ENCODE assay signal across 12 cellular contexts in the genomic region with DNA sequence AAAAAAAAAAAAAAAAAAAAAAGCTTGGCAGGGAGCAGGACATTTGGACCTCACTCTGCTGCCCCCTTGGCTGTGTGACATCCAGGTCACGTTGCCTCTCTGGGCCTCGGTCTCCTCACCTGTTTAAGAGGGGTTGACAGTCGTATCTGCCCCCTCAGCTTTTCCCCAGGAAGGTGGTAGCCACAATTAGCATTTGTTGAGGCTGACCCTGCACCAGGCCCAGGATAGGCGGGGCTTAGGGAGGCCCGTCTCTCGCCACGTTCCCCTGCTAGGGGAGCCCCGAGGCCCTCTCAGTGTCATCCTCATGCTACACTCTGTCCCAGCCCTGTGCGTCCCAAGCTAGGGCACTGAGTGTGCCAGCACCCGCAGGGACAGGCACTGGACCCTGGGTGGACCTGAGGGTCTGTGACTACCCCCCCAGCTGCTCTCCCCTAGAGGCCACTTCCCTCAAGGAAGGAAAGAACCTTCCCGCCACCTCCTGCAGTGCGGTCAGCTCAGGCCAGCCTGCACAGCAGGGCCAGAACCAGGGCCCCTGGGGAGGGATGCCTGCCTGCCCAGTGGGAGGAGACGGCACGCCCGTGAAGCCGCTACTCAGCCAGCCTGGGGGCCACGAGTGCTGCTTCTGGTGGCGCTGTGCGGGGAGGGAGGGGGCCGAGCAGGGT. TPM values are rescaled to one million over a fixed set of nuclear protein-coding genes. Genes with fewer than 3 reads are reported as not detected.
A peak's percentile ranks its signal among the peaks of the same experiment; 100 is the strongest.
DNase-seq lines count a peak whose midpoint lies in the region; ATAC-seq and TF ChIP-seq lines count a peak whose summit lies in the region.
"Had no signal": no experiment of that assay in that cellular context is flagged by ENCODE, and none has a peak within 500 bp of the region (broad histone marks: within the 10 kb centered on the region; RNA-seq: fewer than 3 reads in every experiment).

No MANE protein-coding gene starts in this region.

- H3K36me3 ChIP-seq in NT2/D1 (ENCODE audit: insufficient read depth, insufficient read length, low read length) (no peaks in the 10 kb centered on the region), endodermal cell (ENCODE audit: control insufficient read depth, insufficient read depth, low read length) (no peaks in the 10 kb centered on the region), neural progenitor cell (no peaks in the 10 kb centered on the region), tibial nerve (peaks cover 0 to 60% (median 12%) of the 10 kb centered on the region in 3 donors)

- no peak overlapping the region for H3K4me3 Mint-ChIP-seq in endodermal cell
- H3K4me3 Mint-ChIP-seq in neural progenitor cell = no peak overlapping the region
- H3K4me3 Mint-ChIP-seq: central memory CD8-positive, alpha-beta T cell had no signal

- H3K9me3 Mint-ChIP-seq in endodermal cell = no peaks in the 10 kb centered on the region
- no peaks in the 10 kb centered on the region for H3K9me3 Mint-ChIP-seq in neural progenitor cell
- H3K9me3 Mint-ChIP-seq: central memory CD8-positive, alpha-beta T cell had no signal

- DNase-seq in NT2/D1 (ENCODE audit: low read depth, low spot score) (no peak), endodermal cell (peak; percentile 73), neural progenitor cell (ENCODE audit: low spot score) (peak; percentile 28), tibial nerve (ENCODE audit: low spot score in 2 of 2) (no peak)
- no peak for DNase-seq in stimulated activated CD4-positive, alpha-beta T cell treated with anti-CD3 and anti-CD28 coated beads, Interleukin-1b, Interleukin-23, amount 100 ng/mL, for 48 hours
- DNase-seq: mammary epithelial cell, NCI-H226, SHP77 treated with DMSO at 0.1 percent for 48 hours had no signal

- TF ChIP-seq EP300 in tibial nerve (IDR thresholded peaks at IDR 0.05) = peak in 1 of 2 donors; percentile 13

- H3K27ac ChIP-seq in endodermal cell (ENCODE audit: low read depth, low read length) (no peak overlapping the region), neural progenitor cell (no peak overlapping the region), tibial nerve (peak overlapping the region; percentile 56 to 88 (median 74))

- 62 to 79% methylated on average over 8 to 20 of the region's 20 CpGs for WGBS in endodermal cell (ENCODE audit: insufficient coverage in 1 of 2, insufficient read length in 1 of 2), 2 experiments
- WGBS in tibial nerve, 2 donors = 44 to 48% methylated on average over 11 to 14 of the region's 20 CpGs

- H3K9ac ChIP-seq in NT2/D1 (ENCODE audit: insufficient read length, low read depth) (peak overlapping the region; percentile 6), endodermal cell (ENCODE audit: extremely low read depth, low read length, poor library complexity, severe bottlenecking) (no peak overlapping the region), neural progenitor cell (no peak overlapping the region)

- H3K36me3 Mint-ChIP-seq in endodermal cell (ENCODE audit: low read depth) = no peaks in the 10 kb centered on the region
- H3K36me3 Mint-ChIP-seq in neural progenitor cell = no peaks in the 10 kb centered on the region

- H3F3A ChIP-seq in neural progenitor cell (ENCODE audit: low read depth) = no peaks in the 10 kb centered on the region

- no peak overlapping the region for H3K4me3 ChIP-seq in NT2/D1 (ENCODE audit: insufficient read length, low read depth)
- no peak overlapping the region for H3K4me3 ChIP-seq in endodermal cell (ENCODE audit: low read length)
- H3K4me3 ChIP-seq in neural progenitor cell = no peak overlapping the region
- no peak overlapping the region for H3K4me3 ChIP-seq in tibial nerve
- H3K4me3 ChIP-seq: HAP-1 had no signal

- H3K27ac Mint-ChIP-seq in endodermal cell (no peak overlapping the region), neural progenitor cell (no peak overlapping the region)

- H3K4me2 ChIP-seq in neural progenitor cell = no peak overlapping the region

- no peaks in the 10 kb centered on the region for H3K79me2 ChIP-seq in neural progenitor cell (ENCODE audit: low read depth)

- TF ChIP-seq CTCF in endodermal cell (conservative IDR thresholded peaks at IDR 0.05) (no peak), neural progenitor cell (IDR thresholded peaks at IDR 0.05) (no peak), tibial nerve (IDR thresholded peaks at IDR 0.05) (no peak)

- H2AFZ ChIP-seq in neural progenitor cell (replicated peaks) = no peak overlapping the region

- H3K4me1 ChIP-seq in NT2/D1 (ENCODE audit: insufficient read depth, insufficient read length) = peaks cover 25% of the 10 kb centered on the region
- H3K4me1 ChIP-seq in endodermal cell (ENCODE audit: control insufficient read depth, insufficient read depth, low read length) = no peaks in the 10 kb centered on the region
- peaks cover 13% of the 10 kb centered on the region for H3K4me1 ChIP-seq in neural progenitor cell
- peaks cover 0 to 98% (median 58%) of the 10 kb centered on the region in 4 donors for H3K4me1 ChIP-seq in tibial nerve
- H3K4me1 ChIP-seq: HAP-1 had no signal

- H3K27me3 Mint-ChIP-seq in endodermal cell (ENCODE audit: insufficient read depth) (no peaks in the 10 kb centered on the region), neural progenitor cell (ENCODE audit: insufficient read depth, low read depth) (peaks cover 3% of the 10 kb centered on the region)
- H3K27me3 Mint-ChIP-seq: central memory CD8-positive, alpha-beta T cell had no signal

- H3K9me3 ChIP-seq in NT2/D1 (ENCODE audit: insufficient read depth, low read length) (no peaks in the 10 kb centered on the region), endodermal cell (ENCODE audit: control insufficient read depth, low read length) (no peaks in the 10 kb centered on the region), neural progenitor cell (ENCODE audit: low read depth) (no peaks in the 10 kb centered on the region), tibial nerve (no peaks in the 10 kb centered on the region)
- H3K9me3 ChIP-seq: HAP-1 had no signal

- TF ChIP-seq POLR2A in tibial nerve (IDR thresholded peaks at IDR 0.05) = no peak

- no peaks in the 10 kb centered on the region for H4K20me1 ChIP-seq in neural progenitor cell (ENCODE audit: low read depth)

- H3K4me1 Mint-ChIP-seq in endodermal cell = peaks cover 4% of the 10 kb centered on the region
- H3K4me1 Mint-ChIP-seq in neural progenitor cell = peaks cover 17% of the 10 kb centered on the region
- H3K4me1 Mint-ChIP-seq: central memory CD8-positive, alpha-beta T cell had no signal

- no peak for ATAC-seq in GM21390 (IDR thresholded peaks at IDR 0.05; ENCODE audit: unreplicated experiment)
- no peak for ATAC-seq in HG02623 (IDR thresholded peaks at IDR 0.05; ENCODE audit: unreplicated experiment)

- H3K27me3 ChIP-seq in NT2/D1 (ENCODE audit: insufficient read depth, insufficient read length) (no peaks in the 10 kb centered on the region), endodermal cell (ENCODE audit: control insufficient read depth, insufficient read depth, low read length, poor library complexity, severe bottlenecking) (no peaks in the 10 kb centered on the region), neural progenitor cell (no peaks in the 10 kb centered on the region), tibial nerve (no peaks in the 10 kb centered on the region)

RNA-seq across cellular contexts. Expression of a gene that starts 38.5 kb away (rescaled TPM):
- 10 to 100 TPM; 15.4 to 18.6 TPM for total RNA-seq in endodermal cell
- polyA plus RNA-seq in endodermal cell (2013, experiment 1 of 2) = 5.9 TPM
- 5.1 TPM for polyA plus RNA-seq in endodermal cell (2013, experiment 2 of 2)
- total RNA-seq in neural progenitor cell (ENCODE audit: low replicate concordance) = 5.2 and 5.4 TPM in 2 replicates
- 10 to 100 TPM; 18.9 to 43.5 (median 27.2) TPM for total RNA-seq in tibial nerve

Comparison
In these comparisons a context has a peak if more than half of its experiments do, and no peak if none do; other contexts are left out.
1. DNase-seq: peak in endodermal cell (single experiment) and neural progenitor cell (single experiment); none in NT2/D1 (single experiment), tibial nerve (0 of 2) and stimulated activated CD4-positive, alpha-beta T cell treated with anti-CD3 and anti-CD28 coated beads, Interleukin-1b, Interleukin-23, amount 100 ng/mL, for 48 hours (single experiment).
2. H3K27ac ChIP-seq: peak in tibial nerve (4 of 4); none in endodermal cell (single experiment) and neural progenitor cell (single experiment).